In the genomic region with DNA sequence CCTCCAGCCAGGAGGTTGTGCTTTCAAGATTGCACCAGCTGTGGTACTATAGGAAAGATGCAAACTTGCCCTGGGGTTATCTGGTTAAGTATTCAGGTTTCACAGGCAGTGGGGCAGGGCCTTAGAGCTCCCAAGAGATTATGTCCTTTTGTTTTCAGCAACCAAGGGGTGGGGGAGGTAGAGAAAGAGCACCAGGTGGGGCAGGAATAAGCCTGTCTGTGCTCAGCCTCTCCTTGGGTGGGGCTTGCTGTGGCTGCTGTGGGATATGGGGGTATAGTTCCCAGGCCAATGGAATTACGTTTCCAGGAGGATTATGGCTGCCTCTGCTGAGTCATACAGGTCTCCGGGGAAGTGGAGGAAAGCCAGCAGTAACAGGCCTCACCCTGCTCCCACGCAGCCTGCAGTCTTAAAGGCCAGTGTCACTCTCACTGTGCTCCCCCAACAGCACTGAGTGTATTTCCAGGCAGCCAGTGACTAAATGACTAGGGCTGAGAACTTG, we compare ENCODE assay signal across 10 cellular contexts.
DNase-seq lines count a peak whose midpoint lies in the region; ATAC-seq and TF ChIP-seq lines count a peak whose summit lies in the region.
"Had no signal": no experiment of that assay in that cellular context is flagged by ENCODE, and none has a peak within 500 bp of the region (broad histone marks: within the 10 kb centered on the region; RNA-seq: fewer than 3 reads in every experiment).

No MANE protein-coding gene starts in this region.

- H3K36me3 ChIP-seq in heart right ventricle (no peaks in the 10 kb centered on the region), Caco-2 (ENCODE audit: control insufficient read depth, insufficient read depth, low read length) (no peaks in the 10 kb centered on the region)

- WGBS in heart right ventricle, 2 donors: 31 to 44% methylated on average over 3 of the region's 3 CpGs

- no peaks in the 10 kb centered on the region for H3K4me1 ChIP-seq in heart right ventricle
- no peaks in the 10 kb centered on the region for H3K4me1 ChIP-seq in Caco-2

- in situ Hi-C loops in G401 (cut with HindIII; ENCODE audit: low sequenced_read_pairs): no loop called here

- intact Hi-C loops in Calu3 (cut with micrococcal nuclease; ENCODE audit: unreplicated experiment) (loop anchor here (5.0 to 10.0 kb wide), 4 partner anchors 170 to 438 kb away; no protein-coding TSS in a partner anchor), heart right ventricle (cut with DNase I) (no loop called here), Caco-2 (cut with micrococcal nuclease; ENCODE audit: unreplicated experiment) (no loop called here)

- TF ChIP-seq CTCF in Calu3 (IDR thresholded peaks at IDR 0.05; ENCODE audit: unreplicated experiment) (no peak), heart right ventricle (IDR thresholded peaks at IDR 0.05) (no peak), Caco-2 (IDR thresholded peaks at IDR 0.05; ENCODE audit: insufficient read depth in 1 of 2, low read depth in 1 of 2, low read length in 1 of 2, severe bottlenecking in 1 of 2, unreplicated experiment in 1 of 2) (no peak)

- CTCF ChIA-PET in Calu3 (lab: Charles Lee) (interaction anchor here (1.3 to 1.6 kb wide), 3 partner anchors 12 to 26 kb away, joined by 3 to 5 read pairs (median 4); no protein-coding TSS in a partner anchor), Caco-2 (lab: Charles Lee) (no interaction called here)

- POLR2A ChIA-PET in Caco-2 (lab: Charles Lee): no interaction called here

- H3K4me3 Mint-ChIP-seq in Calu3 (ENCODE audit: low read depth, unreplicated experiment) (peak overlapping the region; percentile 59), Caco-2 (ENCODE audit: unreplicated experiment) (no peak overlapping the region)
- H3K4me3 Mint-ChIP-seq: naive B cell had no signal

- peaks cover 14% of the 10 kb centered on the region for H3K36me3 Mint-ChIP-seq in Calu3 (ENCODE audit: insufficient read depth, unreplicated experiment)
- no peaks in the 10 kb centered on the region for H3K36me3 Mint-ChIP-seq in Caco-2 (ENCODE audit: insufficient read depth, unreplicated experiment)
- H3K36me3 Mint-ChIP-seq: naive B cell had no signal

- H3K27me3 ChIP-seq in heart right ventricle (no peaks in the 10 kb centered on the region), Caco-2 (replicated peaks; ENCODE audit: control insufficient read depth, insufficient read depth, low read length) (no peaks in the 10 kb centered on the region)

- H3K9me3 Mint-ChIP-seq in Calu3 (ENCODE audit: low read depth, unreplicated experiment): peaks cover 3% of the 10 kb centered on the region
- peaks cover 9% of the 10 kb centered on the region for H3K9me3 Mint-ChIP-seq in Caco-2 (ENCODE audit: unreplicated experiment)

- H3K27ac ChIP-seq in heart right ventricle: no peak overlapping the region

- peak overlapping the region; percentile 87 for H3K27ac Mint-ChIP-seq in Calu3 (ENCODE audit: unreplicated experiment)
- no peak overlapping the region for H3K27ac Mint-ChIP-seq in Caco-2 (ENCODE audit: unreplicated experiment)
- H3K27ac Mint-ChIP-seq: naive B cell had no signal

- BruUV-seq in Calu3 (replicated peaks; lab: Mats Ljungman, UMichigan) (TSS peak; percentile 84), Caco-2 (replicated peaks; lab: Mats Ljungman, UMichigan) (no TSS peak)

- peaks cover 35% of the 10 kb centered on the region for H3K4me1 Mint-ChIP-seq in Calu3 (ENCODE audit: low read depth, unreplicated experiment)
- H3K4me1 Mint-ChIP-seq in Caco-2 (ENCODE audit: low read depth, unreplicated experiment): no peaks in the 10 kb centered on the region
- H3K4me1 Mint-ChIP-seq: naive B cell had no signal

- H3K27me3 Mint-ChIP-seq in Calu3 (ENCODE audit: unreplicated experiment) (no peaks in the 10 kb centered on the region), Caco-2 (ENCODE audit: insufficient read depth, unreplicated experiment) (no peaks in the 10 kb centered on the region)
- H3K27me3 Mint-ChIP-seq: naive B cell had no signal

- H3K9me3 ChIP-seq in heart right ventricle: peaks cover 0 to 49% (median 6%) of the 10 kb centered on the region in 11 donors
- H3K9me3 ChIP-seq in Caco-2: no peaks in the 10 kb centered on the region

- ATAC-seq in HG03432 (IDR thresholded peaks at IDR 0.05; ENCODE audit: unreplicated experiment): peak; percentile 90
- ATAC-seq in heart right ventricle: peak; percentile 51 to 95 (median 78)
- no peak for ATAC-seq in GM18517 (IDR thresholded peaks at IDR 0.05; ENCODE audit: unreplicated experiment)
- ATAC-seq: activated CD4-positive, CD25-positive, alpha-beta regulatory T cell treated with anti-CD3 and anti-CD28 coated beads, Interleukin-2, amount 50 U/mL, for 24 hours had no signal

- H3K4me3 ChIP-seq in heart right ventricle (no peak overlapping the region), Caco-2 (ENCODE audit: low read depth, low read length) (no peak overlapping the region)

- DNase-seq in Calu3: peak; percentile 71
- peak; percentile 3 for DNase-seq in OCI-M1 (lab: John Stamatoyannopoulos, UW)
- DNase-seq in heart right ventricle: peak; percentile 12 to 29
- no peak for DNase-seq in G401 (ENCODE audit: low spot score)
- DNase-seq in activated T-cell treated with anti-CD3 and anti-CD28 coated beads, Interleukin-2, amount 50 U/mL, for 48 hours: no peak
- DNase-seq in Caco-2: no peak
- DNase-seq: naive B cell had no signal

Comparison
In these comparisons a context has a peak if more than half of its experiments do, and no peak if none do; other contexts are left out.
1. DNase-seq: peak in Calu3 (single experiment), OCI-M1 (single experiment) and heart right ventricle (2 of 2); none in G401 (single experiment), activated T-cell treated with anti-CD3 and anti-CD28 coated beads, Interleukin-2, amount 50 U/mL, for 48 hours (0 of 2) and Caco-2 (0 of 2).